ENCODE assay signal across 9 cellular contexts in genomic region chr1:39205781-39206464, GRCh38. TPM values are rescaled to one million over a fixed set of nuclear protein-coding genes. Genes with fewer than 3 reads are reported as not detected.
DNase-seq lines count a peak whose midpoint lies in the region; ATAC-seq and TF ChIP-seq lines count a peak whose summit lies in the region.
"Had no signal": no experiment of that assay in that cellular context is flagged by ENCODE, and none has a peak within 500 bp of the region (broad histone marks: within the 10 kb centered on the region; RNA-seq: fewer than 3 reads in every experiment).

No MANE protein-coding gene starts in this region.

- H3K4me3 ChIP-seq in mononuclear cell (ENCODE audit: low read length), result peak overlapping the region; percentile 48
- H3K4me3 ChIP-seq in transverse colon, result peak overlapping the region in 3 of 4 donors; percentile 22 to 41 (median 26)

- DNase-seq in activated naive CD4-positive, alpha-beta T cell treated with anti-CD3 and anti-CD28 coated beads for 36 hours, result no peak
- DNase-seq in activated naive CD4-positive, alpha-beta T cell treated with Interleukin-2 at 50 U/mL for 16 hours, result no peak
- DNase-seq in MCF 10A (ENCODE audit: unreplicated experiment) (no peak), transverse colon (no peak), NOMO-1 (lab: John Stamatoyannopoulos, UW; ENCODE audit: unreplicated experiment in 2 of 2) (no peak), omental fat pad (ENCODE audit: low spot score) (no peak), NCI-H2107 (lab: John Stamatoyannopoulos, UW) (no peak)

- in situ Hi-C loops in transverse colon (cut with MboI; ENCODE audit: low pct_ligation_motif_present in 1 of 4, low pct_unique_long_range_greater_than_20kb in 1 of 4, low sequenced_read_pairs in 3 of 4), result no loop called here

- peak overlapping the region; percentile 81 for H3K4me3 Mint-ChIP-seq in activated naive CD4-positive, alpha-beta T cell treated with anti-CD3 and anti-CD28 coated beads for 36 hours
- H3K4me3 Mint-ChIP-seq in MCF 10A (ENCODE audit: unreplicated experiment), result peak overlapping the region; percentile 49

- CTCF ChIA-PET in activated naive CD4-positive, alpha-beta T cell treated with anti-CD3 and anti-CD28 coated beads for 36 hours (lab: Charles Lee), result interaction anchor here (0.8 to 7.9 kb wide), 11 partner anchors 10 to 155 kb away, joined by 3 to 100 read pairs (median 6); no protein-coding TSS in a partner anchor
- CTCF ChIA-PET in MCF 10A (lab: Yijun Ruan, JAX), result interaction anchor here (0.6 to 6.2 kb wide), 8 partner anchors 9 to 1623 kb away, joined by 3 to 43 read pairs (median 6); no protein-coding TSS in a partner anchor

- 39 to 50% methylated on average over 2 to 3 of the region's 3 CpGs for WGBS in transverse colon (ENCODE audit: low coverage in 1 of 2), 2 donors

- peaks cover 14% of the 10 kb centered on the region for H3K36me3 Mint-ChIP-seq in activated naive CD4-positive, alpha-beta T cell treated with anti-CD3 and anti-CD28 coated beads for 36 hours (ENCODE audit: low read depth)
- H3K36me3 Mint-ChIP-seq in MCF 10A (ENCODE audit: insufficient read depth, unreplicated experiment), result peaks cover 2% of the 10 kb centered on the region

- TF ChIP-seq CTCF in MCF 10A (IDR thresholded peaks at IDR 0.05; ENCODE audit: unreplicated experiment) (no peak), transverse colon (IDR thresholded peaks at IDR 0.05) (no peak), omental fat pad (IDR thresholded peaks at IDR 0.05) (no peak)

- peaks cover 29% of the 10 kb centered on the region for H3K4me1 ChIP-seq in mononuclear cell (ENCODE audit: insufficient read depth, low read length)
- peaks cover 4 to 44% (median 11%) of the 10 kb centered on the region in 4 donors for H3K4me1 ChIP-seq in transverse colon

- H3K27ac Mint-ChIP-seq in activated naive CD4-positive, alpha-beta T cell treated with anti-CD3 and anti-CD28 coated beads for 36 hours, result peak overlapping the region; percentile 98
- H3K27ac Mint-ChIP-seq in MCF 10A (ENCODE audit: low read depth, unreplicated experiment), result peak overlapping the region; percentile 93

- no peak for ATAC-seq in omental fat pad (ENCODE audit: low FRiP score)

- intact Hi-C loops in activated naive CD4-positive, alpha-beta T cell treated with anti-CD3 and anti-CD28 coated beads for 36 hours (cut with micrococcal nuclease), result loop anchor here (1.0 kb wide), 2 partner anchors 9 to 14 kb away; no protein-coding TSS in a partner anchor
- intact Hi-C loops in MCF 10A (cut with micrococcal nuclease) (no loop called here), transverse colon (cut with DNase I; ENCODE audit: low total_unique reads) (no loop called here)

- TF ChIP-seq EP300 in transverse colon (IDR thresholded peaks at IDR 0.05; ENCODE audit: low read depth), result no peak

- BruUV-seq in MCF 10A (replicated peaks; lab: Mats Ljungman, UMichigan), result no TSS peak

- no peaks in the 10 kb centered on the region for H3K36me3 ChIP-seq in transverse colon

- TF ChIP-seq POLR2A in transverse colon (IDR thresholded peaks at IDR 0.05), result no peak

- H3K9me3 ChIP-seq in mononuclear cell (ENCODE audit: low read depth, low read length), result no peaks in the 10 kb centered on the region
- H3K9me3 ChIP-seq in transverse colon, result no peaks in the 10 kb centered on the region

- H3K27me3 ChIP-seq in mononuclear cell (ENCODE audit: insufficient read depth, low read length) (no peaks in the 10 kb centered on the region), transverse colon (no peaks in the 10 kb centered on the region)

- H3K4me1 Mint-ChIP-seq in activated naive CD4-positive, alpha-beta T cell treated with anti-CD3 and anti-CD28 coated beads for 36 hours (ENCODE audit: low read depth), result peaks cover 44% of the 10 kb centered on the region
- peaks cover 26% of the 10 kb centered on the region for H3K4me1 Mint-ChIP-seq in MCF 10A (ENCODE audit: insufficient read depth, unreplicated experiment)

- no peaks in the 10 kb centered on the region for H3K27me3 Mint-ChIP-seq in activated naive CD4-positive, alpha-beta T cell treated with anti-CD3 and anti-CD28 coated beads for 36 hours (ENCODE audit: low read depth)
- no peaks in the 10 kb centered on the region for H3K27me3 Mint-ChIP-seq in MCF 10A (ENCODE audit: insufficient read depth, unreplicated experiment)

- peak overlapping the region; percentile 87 to 94 (median 89) for H3K27ac ChIP-seq in transverse colon
- H3K27ac ChIP-seq: C4-2B had no signal

- peaks cover 2% of the 10 kb centered on the region for H3K9me3 Mint-ChIP-seq in activated naive CD4-positive, alpha-beta T cell treated with anti-CD3 and anti-CD28 coated beads for 36 hours
- no peaks in the 10 kb centered on the region for H3K9me3 Mint-ChIP-seq in MCF 10A (ENCODE audit: unreplicated experiment)

- POLR2A ChIA-PET in MCF 10A (lab: Yijun Ruan, JAX), result interaction anchor here (0.6 to 3.3 kb wide), 12 partner anchors 9 to 97 kb away, joined by 3 to 39 read pairs (median 4); no protein-coding TSS in a partner anchor

RNA-seq across cellular contexts. Expression of gene MACF1, which starts 1.4 kb away (rescaled TPM):
- total RNA-seq in activated naive CD4-positive, alpha-beta T cell treated with anti-CD3 and anti-CD28 coated beads for 36 hours, result 100 to 1,000 TPM; 174 to 179 TPM
- total RNA-seq in MCF 10A (2022), result 188 and 197 TPM in 2 replicates
- 218 TPM for total RNA-seq in mononuclear cell
- total RNA-seq in transverse colon, result 100 to 1,000 TPM; 190 to 300 (median 254) TPM
- total RNA-seq in omental fat pad, result 100 to 1,000 TPM; 230 to 378 (median 300) TPM
